ENCODE assay signal across 13 cellular contexts in the genomic region with DNA sequence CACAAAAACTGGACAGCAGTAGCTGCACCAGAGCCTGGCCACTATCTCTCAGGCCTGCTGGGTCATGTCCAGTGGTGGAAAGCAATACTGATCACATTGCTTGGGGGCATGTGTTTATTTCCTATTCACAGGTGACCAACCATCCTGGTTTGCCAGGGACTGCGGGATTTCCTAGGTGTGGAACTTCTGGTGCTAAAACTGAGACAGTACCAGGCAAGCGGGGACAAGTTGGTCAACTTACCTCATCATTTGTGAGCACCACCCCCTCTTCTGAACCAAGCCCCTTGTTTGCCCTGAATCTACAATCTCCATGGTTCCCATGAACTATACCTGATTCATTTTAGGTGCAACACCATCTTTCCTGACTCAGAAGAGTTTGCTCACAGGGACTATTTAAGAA.
DNase-seq lines count a peak whose midpoint lies in the region; ATAC-seq and TF ChIP-seq lines count a peak whose summit lies in the region.
"Had no signal": no experiment of that assay in that cellular context is flagged by ENCODE, and none has a peak within 500 bp of the region (broad histone marks: within the 10 kb centered on the region; RNA-seq: fewer than 3 reads in every experiment).

No MANE protein-coding gene starts in this region.

- TF ChIP-seq POLR2A in gastroesophageal sphincter (IDR thresholded peaks at IDR 0.05) (no peak), uterus (IDR thresholded peaks at IDR 0.05) (no peak), GM18505 (IDR thresholded peaks at IDR 0.05; ENCODE audit: borderline replicate concordance, extremely low read depth, insufficient read depth, insufficient read length) (no peak)

- no CpG with 5 or more reads among the region's 2 CpGs for WGBS in gastroesophageal sphincter (ENCODE audit: low coverage in 1 of 2), 2 donors

- H3K27ac Mint-ChIP-seq in natural killer cell treated with Interleukin-12 subunit alpha and Interleukin-12 subunit beta and Interleukin-15 and Interleukin-18, amount 100 ng/mL, for 72 hours, result peak overlapping the region; percentile 35 to 47
- no peak overlapping the region for H3K27ac Mint-ChIP-seq in natural killer cell
- H3K27ac Mint-ChIP-seq: naive B cell had no signal

- no peak for TF ChIP-seq CTCF in natural killer cell (IDR thresholded peaks at IDR 0.05)
- no peak for TF ChIP-seq CTCF in gastroesophageal sphincter (IDR thresholded peaks at IDR 0.05)
- no peak for TF ChIP-seq CTCF in uterus (IDR thresholded peaks at IDR 0.05)

- H3K9me3 Mint-ChIP-seq in natural killer cell treated with Interleukin-12 subunit alpha and Interleukin-12 subunit beta and Interleukin-15 and Interleukin-18, amount 100 ng/mL, for 72 hours, result no peaks in the 10 kb centered on the region
- no peaks in the 10 kb centered on the region for H3K9me3 Mint-ChIP-seq in natural killer cell
- H3K9me3 Mint-ChIP-seq: activated CD4-positive, alpha-beta T cell treated with anti-CD3 and anti-CD28 coated beads, Interleukin-2, amount 10 ng/mL, durations not matched to agents 7 days and 5 days; HFFc6; naive B cell had no signal

- TF ChIP-seq EP300 in gastroesophageal sphincter (IDR thresholded peaks at IDR 0.05), result no peak

- no peaks in the 10 kb centered on the region for H3K36me3 Mint-ChIP-seq in natural killer cell treated with Interleukin-12 subunit alpha and Interleukin-12 subunit beta and Interleukin-15 and Interleukin-18, amount 100 ng/mL, for 72 hours
- H3K36me3 Mint-ChIP-seq in natural killer cell, result no peaks in the 10 kb centered on the region
- H3K36me3 Mint-ChIP-seq: naive B cell had no signal

- H3K27me3 ChIP-seq in gastroesophageal sphincter (no peaks in the 10 kb centered on the region), uterus (no peaks in the 10 kb centered on the region)

- H3K4me3 ChIP-seq in gastroesophageal sphincter (no peak overlapping the region), uterus (no peak overlapping the region)

- H3K36me3 ChIP-seq in gastroesophageal sphincter, result peaks cover 0 to 26% of the 10 kb centered on the region in 2 donors
- H3K36me3 ChIP-seq in uterus, result no peaks in the 10 kb centered on the region

- H3K4me3 Mint-ChIP-seq in natural killer cell treated with Interleukin-12 subunit alpha and Interleukin-12 subunit beta and Interleukin-15 and Interleukin-18, amount 100 ng/mL, for 72 hours, result no peak overlapping the region
- H3K4me3 Mint-ChIP-seq in natural killer cell, result no peak overlapping the region
- H3K4me3 Mint-ChIP-seq: activated CD4-positive, alpha-beta T cell treated with anti-CD3 and anti-CD28 coated beads, Interleukin-2, amount 10 ng/mL, durations not matched to agents 7 days and 5 days; HFFc6; naive B cell had no signal

- H3K9me3 ChIP-seq in gastroesophageal sphincter, result no peaks in the 10 kb centered on the region
- no peaks in the 10 kb centered on the region for H3K9me3 ChIP-seq in uterus

- H3K27ac ChIP-seq in gastroesophageal sphincter, result peak overlapping the region; percentile 62 to 75 (median 71)
- peak overlapping the region; percentile 56 to 65 for H3K27ac ChIP-seq in uterus

- ATAC-seq in natural killer cell treated with Interleukin-12 subunit alpha and Interleukin-12 subunit beta and Interleukin-15 and Interleukin-18, amount 100 ng/mL, for 72 hours, result no peak
- ATAC-seq in natural killer cell (no peak), gastroesophageal sphincter (no peak), left lobe of liver (no peak), GM18505 (IDR thresholded peaks at IDR 0.05; ENCODE audit: unreplicated experiment) (no peak)

- peaks cover 7 to 14% of the 10 kb centered on the region in 2 donors for H3K27me3 Mint-ChIP-seq in natural killer cell treated with Interleukin-12 subunit alpha and Interleukin-12 subunit beta and Interleukin-15 and Interleukin-18, amount 100 ng/mL, for 72 hours
- H3K27me3 Mint-ChIP-seq in natural killer cell (ENCODE audit: low read depth in 2 of 2), result peaks cover under 1 to 8% of the 10 kb centered on the region in 2 donors

- H3K4me1 Mint-ChIP-seq in natural killer cell treated with Interleukin-12 subunit alpha and Interleukin-12 subunit beta and Interleukin-15 and Interleukin-18, amount 100 ng/mL, for 72 hours (ENCODE audit: low read depth in 2 of 2), result peaks cover 0 to 10% of the 10 kb centered on the region in 2 donors
- H3K4me1 Mint-ChIP-seq in natural killer cell, result no peaks in the 10 kb centered on the region
- H3K4me1 Mint-ChIP-seq: naive B cell had no signal

- intact Hi-C loops in natural killer cell (cut with micrococcal nuclease), result no loop called here
- intact Hi-C loops in uterus (cut with DNase I; ENCODE audit: low total_unique reads), result no loop called here

- no peak for DNase-seq in natural killer cell treated with Interleukin-12 subunit alpha and Interleukin-12 subunit beta and Interleukin-15 and Interleukin-18, amount 100 ng/mL, for 72 hours (ENCODE audit: low spot score)
- DNase-seq in natural killer cell, result no peak
- DNase-seq in activated T-cell treated with anti-CD3 and anti-CD28 coated beads, Interleukin-2, amount 50 U/mL, for 48 hours, result peak; percentile 36 to 39
- DNase-seq in uterus, result no peak
- no peak for DNase-seq in left lobe of liver (ENCODE audit: low spot score)
- DNase-seq in NCI-H2196 treated with DMSO at 0.1 percent for 48 hours (lab: John Stamatoyannopoulos, UW; ENCODE audit: unreplicated experiment), result no peak
- DNase-seq: DMS153, HFFc6, naive B cell, NCI-H2029 had no signal

- peaks cover 8 to 57% (median 11%) of the 10 kb centered on the region in 3 donors for H3K4me1 ChIP-seq in gastroesophageal sphincter
- H3K4me1 ChIP-seq in uterus, result no peaks in the 10 kb centered on the region

Comparison
In these comparisons a context has a peak if more than half of its experiments do, and no peak if none do; other contexts are left out.
1. H3K27ac Mint-ChIP-seq: peak in natural killer cell treated with Interleukin-12 subunit alpha and Interleukin-12 subunit beta and Interleukin-15 and Interleukin-18, amount 100 ng/mL, for 72 hours (2 of 2); none in natural killer cell (0 of 2).
2. DNase-seq: peak in activated T-cell treated with anti-CD3 and anti-CD28 coated beads, Interleukin-2, amount 50 U/mL, for 48 hours (2 of 2); none in natural killer cell treated with Interleukin-12 subunit alpha and Interleukin-12 subunit beta and Interleukin-15 and Interleukin-18, amount 100 ng/mL, for 72 hours (single experiment), natural killer cell (single experiment), uterus (0 of 2), left lobe of liver (single experiment) and NCI-H2196 treated with DMSO at 0.1 percent for 48 hours (single experiment).